In the genomic region with DNA sequence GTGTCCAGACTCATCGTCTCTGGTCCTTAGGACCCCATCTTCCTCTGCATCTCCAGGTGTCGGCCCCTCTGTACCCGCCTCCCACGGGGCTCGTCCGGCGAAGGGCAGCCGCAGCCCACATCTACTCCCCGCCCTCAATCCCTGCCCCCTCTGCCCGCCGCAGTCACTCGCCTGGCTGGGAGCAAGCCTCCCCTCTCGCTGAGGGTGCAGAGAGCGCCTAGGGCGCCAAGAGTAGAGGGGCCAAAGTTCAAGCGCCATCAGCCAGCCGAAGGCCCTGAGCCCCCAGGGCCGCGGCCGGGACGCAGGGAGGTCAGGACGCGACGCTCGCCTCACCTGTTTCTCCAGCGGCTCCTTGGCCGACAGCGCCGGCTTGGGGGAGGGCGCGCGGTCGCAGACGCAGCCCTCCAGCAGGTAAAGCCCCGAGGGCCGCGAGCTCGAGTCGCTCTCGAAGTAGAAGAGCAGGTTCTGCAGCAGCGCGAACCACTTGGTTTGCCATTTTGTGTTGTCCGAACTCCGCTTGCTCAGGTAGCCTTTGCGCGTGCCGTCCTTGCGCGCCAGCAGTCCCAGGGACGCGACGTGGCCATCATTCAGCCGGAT, we compare ENCODE assay signal across 1 cellular context.
TF ChIP-seq lines count a peak whose summit lies in the region.

No MANE protein-coding gene starts in this region.

TF ChIP-seq in A549, 52 proteins besides CTCF, POLR2A, EP300 and RAD21:
- TF ChIP-seq HOXB13 (CRISPR knock-in tag; IDR thresholded peaks at IDR 0.05; ENCODE audit: low read depth) = no peak
- TF ChIP-seq GATA3 (IDR thresholded peaks at IDR 0.05; ENCODE audit: borderline replicate concordance) = no peak
- no peak for TF ChIP-seq RFX5 (IDR thresholded peaks at IDR 0.05)
- TF ChIP-seq BHLHE40 (IDR thresholded peaks at IDR 0.05; ENCODE audit: low read depth, low read length) = no peak
- TF ChIP-seq, protein P1, sequence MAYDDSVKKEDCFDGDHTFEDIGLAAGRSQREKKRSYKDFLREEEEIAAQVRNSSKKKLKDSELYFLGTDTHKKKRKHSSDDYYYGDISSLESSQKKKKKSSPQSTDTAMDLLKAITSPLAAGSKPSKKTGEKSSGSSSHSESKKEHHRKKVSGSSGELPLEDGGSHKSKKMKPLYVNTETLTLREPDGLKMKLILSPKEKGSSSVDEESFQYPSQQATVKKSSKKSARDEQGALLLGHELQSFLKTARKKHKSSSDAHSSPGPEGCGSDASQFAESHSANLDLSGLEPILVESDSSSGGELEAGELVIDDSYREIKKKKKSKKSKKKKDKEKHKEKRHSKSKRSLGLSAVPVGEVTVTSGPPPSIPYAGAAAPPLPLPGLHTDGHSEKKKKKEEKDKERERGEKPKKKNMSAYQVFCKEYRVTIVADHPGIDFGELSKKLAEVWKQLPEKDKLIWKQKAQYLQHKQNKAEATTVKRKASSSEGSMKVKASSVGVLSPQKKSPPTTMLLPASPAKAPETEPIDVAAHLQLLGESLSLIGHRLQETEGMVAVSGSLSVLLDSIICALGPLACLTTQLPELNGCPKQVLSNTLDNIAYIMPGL (CRISPR knock-in tag; IDR thresholded peaks at IDR 0.05; ENCODE audit: borderline replicate concordance) = no peak
- TF ChIP-seq SREBF2 (IDR thresholded peaks at IDR 0.05) = no peak
- TF ChIP-seq RNF2 (IDR thresholded peaks at IDR 0.05; ENCODE audit: borderline replicate concordance, low read depth) = no peak
- no peak for TF ChIP-seq KDM5A (IDR thresholded peaks at IDR 0.05)
- TF ChIP-seq JUN (IDR thresholded peaks at IDR 0.05) = no peak
